Comparison of ENCODE assay signal across 12 cellular contexts in genomic region chr6:122401104-122401503, GRCh38. TPM values are rescaled to one million over a fixed set of nuclear protein-coding genes. Genes with fewer than 3 reads are reported as not detected.
A peak's percentile ranks its signal among the peaks of the same experiment; 100 is the strongest.
DNase-seq lines count a peak whose midpoint lies in the region; ATAC-seq, FAIRE-seq and TF ChIP-seq lines count a peak whose summit lies in the region.
"Had no signal": no experiment of that assay in that cellular context is flagged by ENCODE, and none has a peak within 500 bp of the region (broad histone marks: within the 10 kb centered on the region; RNA-seq: fewer than 3 reads in every experiment).

No MANE protein-coding gene starts in this region.

- H2AFZ ChIP-seq in OCI-LY7 (ENCODE audit: low read length) (no peak overlapping the region), H1 (ENCODE audit: low read length) (no peak overlapping the region)

- H2BK120ac ChIP-seq in H1 (replicated peaks; ENCODE audit: low read depth, low read length), result no peak overlapping the region

- peaks cover 22% of the 10 kb centered on the region for H3K4me1 ChIP-seq in OCI-LY7 (ENCODE audit: insufficient read depth, low read length, poor library complexity, severe bottlenecking)
- H3K4me1 ChIP-seq in H1 (replicated peaks in 1 of 4; ENCODE audit: control insufficient read depth in 3 of 4, insufficient read depth in 4 of 4, low read length in 3 of 4), result peaks cover 0 to 4% (median 0%) of the 10 kb centered on the region in 4 experiments; a peak in 3 of 7 replicates
- H3K4me1 ChIP-seq in mucosa of descending colon (ENCODE audit: low read depth), result peaks cover 7% of the 10 kb centered on the region

- H3K9me3 ChIP-seq in OCI-LY7 (ENCODE audit: low read length) (no peaks in the 10 kb centered on the region; the same call in 1 of the 2 replicates), H1 (ENCODE audit: insufficient read depth in 2 of 2, low read depth in 1 of 2, low read length in 1 of 2) (no peaks in the 10 kb centered on the region), mucosa of descending colon (no peaks in the 10 kb centered on the region)

- DNase-seq in NCI-H82 (lab: John Stamatoyannopoulos, UW) (peak; percentile 39), NCI-H82 treated with DMSO at 0.1 percent for 48 hours (lab: John Stamatoyannopoulos, UW; ENCODE audit: unreplicated experiment) (no peak), OCI-LY7 (ENCODE audit: low spot score) (no peak), H1 (ENCODE audit: low read depth in 1 of 2, low spot score in 2 of 2) (no peak), osteocyte (ENCODE audit: extremely low spot score, unreplicated experiment) (no peak), mucosa of descending colon (no peak)
- no peak for DNase-seq in stimulated activated naive CD4-positive, alpha-beta T cell treated with Interleukin-2 at 50 U/mL for 16 hours (lab: John Stamatoyannopoulos, UW)
- DNase-seq: posterior cingulate gyrus; stimulated activated CD8-positive, alpha-beta memory T cell treated with anti-CD3 and anti-CD28 coated beads, Interleukin-4, amount 100 ng/mL, for 48 hours had no signal

- TF ChIP-seq POLR2A in H1 (IDR thresholded peaks at IDR 0.05; ENCODE audit: control extremely low read depth in 1 of 2, low read depth in 2 of 2, low read length in 2 of 2), result no peak

- H3K79me2 ChIP-seq in OCI-LY7 (ENCODE audit: insufficient read depth, low read depth, low read length), result peaks cover 62% of the 10 kb centered on the region
- H3K79me2 ChIP-seq in H1 (ENCODE audit: control insufficient read depth in 1 of 2, insufficient read depth in 2 of 2, low read length in 2 of 2), result peaks cover 0 to 62% of the 10 kb centered on the region in 2 experiments; a peak in 3 of 4 replicates

- ATAC-seq in HG02759 (IDR thresholded peaks at IDR 0.05; ENCODE audit: unreplicated experiment) (no peak), mucosa of descending colon (no peak)

- no peak for TF ChIP-seq RAD21 in H1 (IDR thresholded peaks at IDR 0.05 in 1 of 2, conservative IDR thresholded peaks at IDR 0.05 in 1 of 2; ENCODE audit: low read depth in 2 of 2, low read length in 2 of 2)

- no peak overlapping the region for H3K27ac Mint-ChIP-seq in osteocyte (ENCODE audit: unreplicated experiment)

- H3K4me3 ChIP-seq in OCI-LY7 (ENCODE audit: low read depth, low read length, poor library complexity, severe bottlenecking), result peak overlapping the region; percentile 100
- H3K4me3 ChIP-seq in H1 (ENCODE audit: extremely low read depth in 1 of 4, insufficient read depth in 2 of 4, low read depth in 3 of 4, low read length in 4 of 4), result peak overlapping the region in 3 of 4 experiments; percentile 4 to 99 (median 85); a peak in 5 of 8 replicates
- no peak overlapping the region for H3K4me3 ChIP-seq in mucosa of descending colon

- no peak overlapping the region for H2BK15ac ChIP-seq in H1 (ENCODE audit: low read length)

- CTCF ChIA-PET in OCI-LY7 (lab: Charles Lee; ENCODE audit: unreplicated experiment) (no interaction called here), H1 (lab: Charles Lee; ENCODE audit: partially characterized antibody) (interaction anchor here (0.6 to 1.2 kb wide), 3 partner anchors 18 to 784 kb away, joined by 3 read pairs; no protein-coding TSS in a partner anchor)

- no peak overlapping the region for H3K56ac ChIP-seq in H1 (replicated peaks; ENCODE audit: insufficient read length, low read depth, low read length)

- no peaks in the 10 kb centered on the region for H3K36me3 Mint-ChIP-seq in osteocyte (ENCODE audit: unreplicated experiment)

- no peak overlapping the region for H4K8ac ChIP-seq in H1 (ENCODE audit: extremely low read depth, insufficient read depth, low read length)

- H3K27ac ChIP-seq in OCI-LY7 (ENCODE audit: low read depth, low read length, poor library complexity, severe bottlenecking), result no peak overlapping the region
- H3K27ac ChIP-seq in H1 (ENCODE audit: low read depth, low read length), result no peak overlapping the region
- H3K27ac ChIP-seq: 22Rv1 had no signal

- WGBS in H1 (ENCODE audit: extremely low coverage in 1 of 2, insufficient coverage in 1 of 2, insufficient read length in 1 of 2, insufficient replicate concordance in 2 of 2, low coverage in 1 of 2, low lambda C conversion rate in 2 of 2, missing lambda C conversion rate in 1 of 2), 2 experiments, result 95% methylated on average over 4 of the region's 4 CpGs; no CpG with 5 or more reads in 1 of the 2 experiments

- intact Hi-C loops in OCI-LY7 (cut with micrococcal nuclease; ENCODE audit: unreplicated experiment), result no loop called here
- intact Hi-C loops in mucosa of descending colon (cut with DNase I, micrococcal nuclease), result no loop called here

- BruUV-seq in OCI-LY7 (replicated peaks; lab: Mats Ljungman, UMichigan), result no TSS peak

- H4K20me1 ChIP-seq in OCI-LY7 (ENCODE audit: insufficient read depth, low read length), result peaks cover 20% of the 10 kb centered on the region
- H4K20me1 ChIP-seq in H1 (replicated peaks in 1 of 2; ENCODE audit: control insufficient read depth in 1 of 2, insufficient read depth in 2 of 2, low read length in 2 of 2), result peaks cover 9 to 12% of the 10 kb centered on the region in 2 experiments

- no peak for TF ChIP-seq EP300 in H1 (IDR thresholded peaks at IDR 0.05; ENCODE audit: borderline replicate concordance in 1 of 2, low read depth in 2 of 2, low read length in 2 of 2)

- no peaks in the 10 kb centered on the region for H3K27me3 Mint-ChIP-seq in osteocyte (ENCODE audit: unreplicated experiment)

- TF ChIP-seq CTCF in OCI-LY7 (conservative IDR thresholded peaks at IDR 0.05; ENCODE audit: low read length) (no peak), H1 (IDR thresholded peaks at IDR 0.05; ENCODE audit: control extremely low read depth in 1 of 3, insufficient read depth in 1 of 3, low read depth in 1 of 3, low read length in 3 of 3) (no peak), osteocyte (IDR thresholded peaks at IDR 0.05) (no peak), mucosa of descending colon (IDR thresholded peaks at IDR 0.05) (no peak)

- no peak overlapping the region for H3K18ac ChIP-seq in H1 (ENCODE audit: extremely low read depth, low read length)

- no peak overlapping the region for H4K91ac ChIP-seq in H1 (replicated peaks; ENCODE audit: insufficient read length, low read length)

- H3K4me2 ChIP-seq in OCI-LY7 (ENCODE audit: low read length) (peak overlapping the region; percentile 99), H1 (ENCODE audit: insufficient read depth in 1 of 2, low read depth in 2 of 2, low read length in 2 of 2) (peak overlapping the region in 1 of 2 experiments; percentile 89; a peak in 1 of 4 replicates)

- H3K36me3 ChIP-seq in OCI-LY7 (ENCODE audit: insufficient read depth, low read length) (peaks cover 27% of the 10 kb centered on the region), H1 (ENCODE audit: control insufficient read depth in 2 of 4, insufficient read depth in 4 of 4, low read length in 3 of 4) (no peaks in the 10 kb centered on the region), mucosa of descending colon (ENCODE audit: low read depth) (no peaks in the 10 kb centered on the region)

- peaks cover 3% of the 10 kb centered on the region for H3K79me1 ChIP-seq in H1 (ENCODE audit: low read depth, low read length)

- no peak overlapping the region for H3K23ac ChIP-seq in H1 (ENCODE audit: insufficient read length)

- H4K5ac ChIP-seq in H1 (ENCODE audit: insufficient read length, low read depth, low read length), result no peak overlapping the region

- H3K14ac ChIP-seq in H1 (ENCODE audit: insufficient read length), result no peak overlapping the region

- H2BK20ac ChIP-seq in H1 (ENCODE audit: low read length), result no peak overlapping the region

- H3K4ac ChIP-seq in H1 (replicated peaks; ENCODE audit: insufficient read length, low read depth, low read length), result no peak overlapping the region

- no peak overlapping the region for H2BK12ac ChIP-seq in H1 (ENCODE audit: low read depth, low read length)

- H3K9me3 Mint-ChIP-seq in osteocyte (ENCODE audit: unreplicated experiment), result no peaks in the 10 kb centered on the region

- no peak overlapping the region for H3K9ac ChIP-seq in H1 (replicated peaks in 1 of 4; ENCODE audit: extremely low read depth in 1 of 4, low read depth in 3 of 4, low read length in 3 of 4)

- H2AK5ac ChIP-seq in H1 (ENCODE audit: low read depth, low read length), result no peak overlapping the region

- H3K4me1 Mint-ChIP-seq in osteocyte (ENCODE audit: unreplicated experiment), result peaks cover 33% of the 10 kb centered on the region

- H3K4me3 Mint-ChIP-seq in osteocyte (ENCODE audit: unreplicated experiment), result peak overlapping the region; percentile 93

- no peak for FAIRE-seq in H1 (lab: Jason Lieb, UNC)
- FAIRE-seq: frontal cortex had no signal

- 0 out of 2 replicates have a peak, but pooled peaks cover 2% of the 10 kb centered on the region for H3K23me2 ChIP-seq in H1 (ENCODE audit: low read depth, low read length)

- peaks cover 4 to 17% (median 12%) of the 10 kb centered on the region in 4 experiments for H3K27me3 ChIP-seq in H1 (replicated peaks in 1 of 4; ENCODE audit: control insufficient read depth in 3 of 4, extremely low read depth in 1 of 4, insufficient read depth in 3 of 4, low read length in 3 of 4)

- no peak overlapping the region for H2BK5ac ChIP-seq in H1 (ENCODE audit: low read depth, low read length)

- no peaks in the 10 kb centered on the region; the same call in 1 of the 2 replicates for H3K9me2 ChIP-seq in OCI-LY7 (ENCODE audit: insufficient read depth, low read length)

- POLR2A ChIA-PET in OCI-LY7 (lab: Charles Lee), result interaction anchor here (1.1 to 1.2 kb wide), 5 partner anchors 10 to 70 kb away, joined by 3 to 5 read pairs (median 4); no protein-coding TSS in a partner anchor
- POLR2A ChIA-PET in H1 (lab: Charles Lee; ENCODE audit: partially characterized antibody), result interaction anchor here (1.4 kb wide), 1 partner anchor 9 kb away, joined by 4 read pairs; no protein-coding TSS in a partner anchor

TF ChIP-seq in H1, 55 proteins besides CTCF, POLR2A, EP300 and RAD21:
- TF ChIP-seq BCL11A (IDR thresholded peaks at IDR 0.05; ENCODE audit: low read depth in 2 of 2, low read length in 2 of 2), result no peak
- no peak for TF ChIP-seq SAP30 (IDR thresholded peaks at IDR 0.05; ENCODE audit: insufficient read depth, insufficient replicate concordance, low read length)
- TF ChIP-seq NANOG (IDR thresholded peaks at IDR 0.05; ENCODE audit: insufficient read depth, low read depth, low read length, poor library complexity, severe bottlenecking), result no peak
- no peak for TF ChIP-seq SIX5 (IDR thresholded peaks at IDR 0.05; ENCODE audit: low read depth, low read length)

RNA-seq across cellular contexts. Expression of gene HSF2, which starts 1.7 kb away (rescaled TPM):
- total RNA-seq in OCI-LY7 (2014; rRNA removed; shearing (Covaris generic)), result 17.4 and 29.6 TPM in 2 replicates
- total RNA-seq in OCI-LY7 (2022) (12.1 and 15.7 TPM in 2 replicates), osteocyte (15.5 and 15.8 TPM in 2 replicates), mucosa of descending colon (10 to 100 TPM in 1 of 3 donors, 1 to 10 TPM in 2; 5.4 to 11.8 (median 6.1) TPM)
- total RNA-seq in H1 (2021; fragmentation: NEBNext Ultra II Directional; extraction: Animal tissue kit (Norgen Biotek cat#: 25700)), result 13.7 and 16.3 TPM in 2 replicates
- 10.0 and 18.3 TPM in 2 replicates for polyA plus RNA-seq in H1 (2011; rRNA removed)
- polyA plus RNA-seq in H1 (2011; cell fraction: cytosol; rRNA removed), result 23.1 TPM
- polyA plus RNA-seq in H1 (2011; cell fraction: nucleus; rRNA removed), result 15.7 TPM
- polyA plus RNA-seq in H1 (2012, experiment 1 of 2), result 13.7 to 17.4 TPM (median 15.2 TPM) in 4 replicates
- polyA plus RNA-seq in H1 (2012, experiment 2 of 2), result 1.2 TPM
- 9.6 TPM for polyA plus RNA-seq in H1 (2013, experiment 1 of 2)
- polyA plus RNA-seq in H1 (2013, experiment 2 of 2), result 10.0 TPM
- 36.7 and 50.4 TPM in 2 replicates for polyA minus RNA-seq in H1 (2011; rRNA and poly(A)+ RNA removed)
- polyA minus RNA-seq in H1 (2011; cell fraction: cytosol; rRNA and poly(A)+ RNA removed), result 14.0 TPM
- polyA minus RNA-seq in H1 (2011; cell fraction: nucleus; rRNA and poly(A)+ RNA removed), result 39.6 TPM
